ENCODE assay signal across 19 cellular contexts in genomic region chr2:182078988-182079602, GRCh38.
"Had no signal": no experiment of that assay in that cellular context is flagged by ENCODE, and none has a peak within 500 bp of the region (broad histone marks: within the 10 kb centered on the region; RNA-seq: fewer than 3 reads in every experiment).

No MANE protein-coding gene starts in this region.

- H3K27ac ChIP-seq: body of pancreas, colonic mucosa, esophagus muscularis mucosa, thyroid gland had no signal

- H3K9me3 ChIP-seq: body of pancreas, colonic mucosa, esophagus muscularis mucosa, thyroid gland had no signal

- H3K4me3 ChIP-seq: body of pancreas, colonic mucosa, esophagus muscularis mucosa, thyroid gland had no signal

- H3K4me1 ChIP-seq: colonic mucosa had no signal

- ATAC-seq: activated T-cell treated with anti-CD3 and anti-CD28 coated beads, Interleukin-2, amount 50 U/mL, for 72 hours; body of pancreas; natural killer cell treated with Interleukin-12 subunit alpha and Interleukin-12 subunit beta and Interleukin-15 and Interleukin-18, amount 100 ng/mL, for 72 hours; stimulated activated naive B cell treated with anti-CD40 and anti-IgM and Interleukin-4, amounts not matched to agents 10 μg/mL and 1 μg/mL and 100 μg/mL, for 72 hours had no signal

- H3K36me3 ChIP-seq: colonic mucosa, esophagus muscularis mucosa, thyroid gland had no signal

- DNase-seq: activated CD4-positive, alpha-beta T cell treated with anti-CD3 and anti-CD28 coated beads, Interleukin-2, amount 10 ng/mL, durations not matched to agents 24 days and 14 days; activated CD4-positive, CD25-positive, alpha-beta regulatory T cell; activated CD8-positive, alpha-beta memory T cell treated with anti-CD3 and anti-CD28 coated beads, Interleukin-2, amount 50 U/mL, for 48 hours; activated gamma-delta T cell treated with Interleukin-2 at 50 U/mL for 16 hours; activated naive CD8-positive, alpha-beta T cell treated with anti-CD3 and anti-CD28 coated beads for 36 hours; activated T-cell treated with anti-CD3 and anti-CD28 coated beads, Interleukin-2, amount 50 U/mL, for 72 hours; amygdala; body of pancreas; central memory CD4-positive, alpha-beta T cell; colonic mucosa; hypothalamus; mesenchymal stem cell; posterior cingulate gyrus; stimulated activated CD4-positive, alpha-beta T cell treated with anti-CD3 and anti-CD28 coated beads, Interleukin-15, amount 100 ng/mL, for 24 hours; stimulated activated CD4-positive, alpha-beta T cell treated with anti-CD3 and anti-CD28 coated beads, Interleukin-4, amount 100 ng/mL, for 1 hour; stimulated activated naive B cell treated with anti-CD40 and anti-IgM and Interleukin-4, amounts not matched to agents 10 μg/mL and 1 μg/mL and 100 μg/mL, for 72 hours; thyroid gland had no signal

- H3K27me3 ChIP-seq: body of pancreas, colonic mucosa, esophagus muscularis mucosa, thyroid gland had no signal
